In genomic region chr1:55231745-55232144, GRCh38 we compare ENCODE assay signal across 29 cellular contexts.
"Had no signal": no experiment of that assay in that cellular context is flagged by ENCODE, and none has a peak within 500 bp of the region (broad histone marks: within the 10 kb centered on the region; RNA-seq: fewer than 3 reads in every experiment).

No MANE protein-coding gene starts in this region.

- H3K4me1 Mint-ChIP-seq: activated T-helper 17 cell treated with anti-CD3 and anti-CD28 coated beads, Interleukin-2, amount 50 U/mL, for 72 hours had no signal

- H3K4me3 Mint-ChIP-seq: activated CD4-positive, alpha-beta memory T cell treated with anti-CD3 and anti-CD28 coated beads, Interleukin-2, amount 10 ng/mL, durations not matched to agents 7 days and 5 days; activated CD4-positive, alpha-beta T cell treated with anti-CD3 and anti-CD28 coated beads for 36 hours; activated naive CD4-positive, alpha-beta T cell treated with anti-CD3 and anti-CD28 coated beads for 36 hours; activated naive CD8-positive, alpha-beta T cell; activated T-helper 17 cell treated with anti-CD3 and anti-CD28 coated beads, Interleukin-2, amount 50 U/mL, for 72 hours; brain; central memory CD8-positive, alpha-beta T cell; T-cell had no signal

- H3K9me3 Mint-ChIP-seq: central memory CD8-positive, alpha-beta T cell had no signal

- H3K36me3 Mint-ChIP-seq: brain had no signal

- FAIRE-seq: astrocyte had no signal

- ATAC-seq: activated CD4-positive, alpha-beta T cell treated with anti-CD3 and anti-CD28 coated beads for 36 hours; activated T-helper 17 cell treated with anti-CD3 and anti-CD28 coated beads, Interleukin-2, amount 50 U/mL, for 72 hours; Right ventricle myocardium inferior; T-cell had no signal

- H3K4me3 ChIP-seq: SK-N-MC had no signal

- H3K27ac Mint-ChIP-seq: activated CD4-positive, alpha-beta memory T cell treated with anti-CD3 and anti-CD28 coated beads, Interleukin-2, amount 10 ng/mL, durations not matched to agents 7 days and 5 days; activated CD4-positive, alpha-beta T cell treated with anti-CD3 and anti-CD28 coated beads for 36 hours; activated naive CD4-positive, alpha-beta T cell treated with anti-CD3 and anti-CD28 coated beads for 36 hours; activated naive CD8-positive, alpha-beta T cell; activated T-helper 17 cell treated with anti-CD3 and anti-CD28 coated beads, Interleukin-2, amount 50 U/mL, for 72 hours; brain; T-cell had no signal

- H3K36me3 ChIP-seq: WERI-Rb-1 had no signal

- H3K27me3 Mint-ChIP-seq: activated naive CD8-positive, alpha-beta T cell; brain had no signal

- DNase-seq: activated CD4-positive, alpha-beta memory T cell treated with anti-CD3 and anti-CD28 coated beads, Interleukin-2, amount 10 ng/mL, durations not matched to agents 7 days and 5 days; activated CD4-positive, alpha-beta T cell treated with anti-CD3 and anti-CD28 coated beads for 36 hours; activated CD4-positive, alpha-beta T cell treated with anti-CD3 and anti-CD28 coated beads, Interleukin-2, amount 50 U/mL, for 1 hour; activated gamma-delta T cell; activated naive CD4-positive, alpha-beta T cell treated with anti-CD3 and anti-CD28 coated beads for 36 hours; activated T-cell treated with anti-CD3 and anti-CD28 coated beads for 4 hours; activated T-cell treated with anti-CD3 and anti-CD28 coated beads, Interleukin-2, amount 50 U/mL, for 48 hours; amygdala; Kasumi-1; KBM-7; NCI-H1092 treated with DMSO at 0.1 percent for 48 hours; NCI-H1417 treated with DMSO at 0.1 percent for 48 hours; NCI-H1694; NCI-H2029 treated with DMSO at 0.1 percent for 48 hours; NCI-H345; NCI-H510A; NCI-H526 treated with DMSO at 0.1 percent for 48 hours; NCI-H82; T-cell; T-helper 2 cell; T1000; WERI-Rb-1 had no signal

- H3K27ac ChIP-seq: SK-N-MC, WERI-Rb-1 had no signal
